Comparison of ENCODE assay signal across 8 cellular contexts in the genomic region with DNA sequence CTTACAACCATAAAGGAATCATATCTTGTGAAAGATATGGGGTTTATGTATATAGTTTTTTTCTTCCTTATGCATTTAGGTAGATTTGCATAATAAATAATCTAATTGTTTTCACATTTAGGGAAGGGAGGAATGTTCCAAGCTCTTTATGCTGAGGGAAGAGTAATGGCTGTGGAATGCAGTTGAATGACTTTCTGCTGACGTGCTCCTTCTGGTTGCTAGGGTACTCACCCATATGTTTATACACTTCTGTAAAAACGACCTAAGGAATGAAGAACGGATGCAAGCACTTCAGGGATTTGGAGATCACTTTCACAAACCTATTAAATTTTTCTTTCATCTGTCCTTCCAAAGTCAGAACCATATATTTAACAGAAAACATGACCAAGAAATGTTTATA. TPM values are rescaled to one million over a fixed set of nuclear protein-coding genes. Genes with fewer than 3 reads are reported as not detected.
DNase-seq lines count a peak whose midpoint lies in the region; ATAC-seq and TF ChIP-seq lines count a peak whose summit lies in the region.

No MANE protein-coding gene starts in this region.

- H3K4me3 ChIP-seq in astrocyte of the cerebellum (ENCODE audit: low read depth, low read length): no peak overlapping the region
- peak overlapping the region; percentile 23; the same call in 1 of the 2 replicates for H3K4me3 ChIP-seq in iPS-20b (ENCODE audit: low read length)
- H3K4me3 ChIP-seq in tibial nerve: no peak overlapping the region
- H3K4me3 ChIP-seq in transverse colon: no peak overlapping the region

- peak overlapping the region; percentile 60; the same call in 1 of the 2 replicates for H3K9ac ChIP-seq in iPS-20b (ENCODE audit: low read depth, low read length)

- TF ChIP-seq EP300 in tibial nerve (IDR thresholded peaks at IDR 0.05) (peak; percentile 35 to 56), transverse colon (IDR thresholded peaks at IDR 0.05; ENCODE audit: low read depth) (no peak)

- H3K27me3 ChIP-seq in iPS-20b (ENCODE audit: insufficient read depth, low read length) (no peaks in the 10 kb centered on the region), tibial nerve (no peaks in the 10 kb centered on the region), transverse colon (no peaks in the 10 kb centered on the region)

- H3K4me1 ChIP-seq in iPS-20b (ENCODE audit: insufficient read depth, low read length): peaks cover 22% of the 10 kb centered on the region
- peaks cover 0 to 8% (median 0%) of the 10 kb centered on the region in 4 donors for H3K4me1 ChIP-seq in tibial nerve
- peaks cover 0 to 11% (median 0%) of the 10 kb centered on the region in 4 donors for H3K4me1 ChIP-seq in transverse colon

- peak; percentile 0 for DNase-seq in DMS153 treated with DMSO at 0.1 percent for 48 hours (lab: John Stamatoyannopoulos, UW; ENCODE audit: unreplicated experiment)
- no peak for DNase-seq in DMS153 (lab: John Stamatoyannopoulos, UW)
- peak; percentile 95 for DNase-seq in astrocyte of the cerebellum (ENCODE audit: low read depth)
- no peak for DNase-seq in tibial nerve (ENCODE audit: low spot score in 2 of 2)
- DNase-seq in transverse colon: no peak

- intact Hi-C loops in transverse colon (cut with DNase I; ENCODE audit: low total_unique reads): no loop called here

- TF ChIP-seq CTCF in astrocyte of the cerebellum (IDR thresholded peaks at IDR 0.05; ENCODE audit: low read depth, low read length, missing control alignments) (no peak), tibial nerve (IDR thresholded peaks at IDR 0.05) (no peak), transverse colon (IDR thresholded peaks at IDR 0.05) (no peak)

- in situ Hi-C loops in astrocyte of the cerebellum (cut with HindIII; ENCODE audit: low sequenced_read_pairs): no loop called here
- in situ Hi-C loops in transverse colon (cut with MboI; ENCODE audit: low pct_ligation_motif_present in 1 of 4, low pct_unique_long_range_greater_than_20kb in 1 of 4, low sequenced_read_pairs in 3 of 4): no loop called here

- no peaks in the 10 kb centered on the region for H3K36me3 ChIP-seq in iPS-20b (ENCODE audit: insufficient read depth, low read depth, low read length)
- H3K36me3 ChIP-seq in tibial nerve: no peaks in the 10 kb centered on the region
- no peaks in the 10 kb centered on the region for H3K36me3 ChIP-seq in transverse colon

- H3K27ac ChIP-seq in iPS-20b (ENCODE audit: low read length): peak overlapping the region; percentile 69
- H3K27ac ChIP-seq in tibial nerve: peak overlapping the region in 1 of 4 donors; percentile 4
- H3K27ac ChIP-seq in transverse colon: peak overlapping the region in 2 of 4 donors; percentile 7 to 55

- TF ChIP-seq POLR2A in tibial nerve (IDR thresholded peaks at IDR 0.05) (no peak), transverse colon (IDR thresholded peaks at IDR 0.05) (no peak)

- H3K9me3 ChIP-seq in iPS-20b (ENCODE audit: insufficient read depth, low read depth, low read length) (no peaks in the 10 kb centered on the region), tibial nerve (no peaks in the 10 kb centered on the region), transverse colon (no peaks in the 10 kb centered on the region)

- WGBS in tibial nerve, 2 donors: 11 to 15% methylated on average over 3 of the region's 3 CpGs
- 22 to 23% methylated on average over 3 of the region's 3 CpGs for WGBS in transverse colon (ENCODE audit: low coverage in 1 of 2), 2 donors

- ATAC-seq in GM21717 (IDR thresholded peaks at IDR 0.05; ENCODE audit: unreplicated experiment): no peak
- no peak for ATAC-seq in GM18498 (IDR thresholded peaks at IDR 0.05; ENCODE audit: unreplicated experiment)

RNA-seq across cellular contexts. Expression of a gene that starts 29.2 kb away (rescaled TPM):
- total RNA-seq in tibial nerve: 100 to 1,000 TPM in 3 of 4 donors, 10 to 100 TPM in 1; 97.7 to 124 (median 102) TPM
- total RNA-seq in transverse colon: 100 to 1,000 TPM in 1 of 4 donors, 10 to 100 TPM in 3; 46.0 to 163 (median 79.2) TPM

Comparison
In these comparisons a context has a peak if more than half of its experiments do, and no peak if none do; other contexts are left out.
1. DNase-seq: peak in DMS153 treated with DMSO at 0.1 percent for 48 hours (single experiment) and astrocyte of the cerebellum (single experiment); none in DMS153 (single experiment), tibial nerve (0 of 2) and transverse colon (single experiment).